Comparison of ENCODE assay signal across 1 cellular context in the genomic region with DNA sequence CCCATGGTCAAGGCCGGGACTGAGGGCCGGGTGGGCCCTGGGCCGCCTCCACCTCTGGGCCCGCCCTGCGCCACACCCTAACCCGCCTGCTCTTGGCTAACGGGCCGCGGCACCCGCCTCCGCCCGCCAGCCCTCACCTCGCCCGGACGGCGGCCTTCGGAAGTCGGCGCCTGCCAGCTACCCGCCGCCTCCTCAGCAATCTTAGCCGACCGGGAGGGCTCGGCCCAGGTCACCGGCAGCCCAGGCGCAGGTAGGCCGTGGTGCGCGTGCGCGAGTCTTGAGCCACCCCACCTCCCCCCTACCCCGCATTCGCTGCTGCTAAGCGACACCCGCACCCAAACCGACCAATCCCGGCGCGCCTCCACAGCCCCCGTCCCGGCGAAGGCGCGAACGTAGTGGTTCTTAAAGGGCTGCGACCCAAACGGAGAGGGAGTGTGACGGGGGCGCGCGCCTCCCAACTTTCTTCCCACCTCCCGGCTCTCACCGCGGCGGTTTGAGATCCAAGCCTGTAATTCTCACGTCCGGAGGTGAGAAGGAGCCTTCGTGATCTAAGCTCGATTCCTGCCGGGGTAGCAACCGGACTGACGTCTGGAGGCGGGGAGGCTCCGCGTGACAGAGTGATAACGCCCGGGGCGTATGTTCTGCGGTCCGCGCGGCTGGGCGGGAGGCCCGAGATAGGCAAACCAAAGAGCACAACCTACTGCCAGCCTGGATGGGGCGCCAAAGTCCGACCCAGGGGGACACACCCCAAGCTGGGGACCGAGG.
A peak's percentile ranks its signal among the peaks of the same experiment; 100 is the strongest.
TF ChIP-seq lines count a peak whose summit lies in the region.

A gene with protein sequence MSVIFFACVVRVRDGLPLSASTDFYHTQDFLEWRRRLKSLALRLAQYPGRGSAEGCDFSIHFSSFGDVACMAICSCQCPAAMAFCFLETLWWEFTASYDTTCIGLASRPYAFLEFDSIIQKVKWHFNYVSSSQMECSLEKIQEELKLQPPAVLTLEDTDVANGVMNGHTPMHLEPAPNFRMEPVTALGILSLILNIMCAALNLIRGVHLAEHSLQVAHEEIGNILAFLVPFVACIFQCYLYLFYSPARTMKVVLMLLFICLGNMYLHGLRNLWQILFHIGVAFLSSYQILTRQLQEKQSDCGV (minus strand): TSS at position 259 of the 765 bp plus-strand sequence. CDS start 12,921 bp downstream, outside the sequence.

TF ChIP-seq in HepG2, 621 proteins besides CTCF, POLR2A, EP300 and RAD21 (continued from another document and continues in another):
- TF ChIP-seq, protein P1, sequence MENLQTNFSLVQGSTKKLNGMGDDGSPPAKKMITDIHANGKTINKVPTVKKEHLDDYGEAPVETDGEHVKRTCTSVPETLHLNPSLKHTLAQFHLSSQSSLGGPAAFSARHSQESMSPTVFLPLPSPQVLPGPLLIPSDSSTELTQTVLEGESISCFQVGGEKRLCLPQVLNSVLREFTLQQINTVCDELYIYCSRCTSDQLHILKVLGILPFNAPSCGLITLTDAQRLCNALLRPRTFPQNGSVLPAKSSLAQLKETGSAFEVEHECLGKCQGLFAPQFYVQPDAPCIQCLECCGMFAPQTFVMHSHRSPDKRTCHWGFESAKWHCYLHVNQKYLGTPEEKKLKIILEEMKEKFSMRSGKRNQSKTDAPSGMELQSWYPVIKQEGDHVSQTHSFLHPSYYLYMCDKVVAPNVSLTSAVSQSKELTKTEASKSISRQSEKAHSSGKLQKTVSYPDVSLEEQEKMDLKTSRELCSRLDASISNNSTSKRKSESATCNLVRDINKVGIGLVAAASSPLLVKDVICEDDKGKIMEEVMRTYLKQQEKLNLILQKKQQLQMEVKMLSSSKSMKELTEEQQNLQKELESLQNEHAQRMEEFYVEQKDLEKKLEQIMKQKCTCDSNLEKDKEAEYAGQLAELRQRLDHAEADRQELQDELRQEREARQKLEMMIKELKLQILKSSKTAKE (CRISPR knock-in tag; IDR thresholded peaks at IDR 0.05; ENCODE audit: borderline replicate concordance), result no peak
- TF ChIP-seq, protein P2, sequence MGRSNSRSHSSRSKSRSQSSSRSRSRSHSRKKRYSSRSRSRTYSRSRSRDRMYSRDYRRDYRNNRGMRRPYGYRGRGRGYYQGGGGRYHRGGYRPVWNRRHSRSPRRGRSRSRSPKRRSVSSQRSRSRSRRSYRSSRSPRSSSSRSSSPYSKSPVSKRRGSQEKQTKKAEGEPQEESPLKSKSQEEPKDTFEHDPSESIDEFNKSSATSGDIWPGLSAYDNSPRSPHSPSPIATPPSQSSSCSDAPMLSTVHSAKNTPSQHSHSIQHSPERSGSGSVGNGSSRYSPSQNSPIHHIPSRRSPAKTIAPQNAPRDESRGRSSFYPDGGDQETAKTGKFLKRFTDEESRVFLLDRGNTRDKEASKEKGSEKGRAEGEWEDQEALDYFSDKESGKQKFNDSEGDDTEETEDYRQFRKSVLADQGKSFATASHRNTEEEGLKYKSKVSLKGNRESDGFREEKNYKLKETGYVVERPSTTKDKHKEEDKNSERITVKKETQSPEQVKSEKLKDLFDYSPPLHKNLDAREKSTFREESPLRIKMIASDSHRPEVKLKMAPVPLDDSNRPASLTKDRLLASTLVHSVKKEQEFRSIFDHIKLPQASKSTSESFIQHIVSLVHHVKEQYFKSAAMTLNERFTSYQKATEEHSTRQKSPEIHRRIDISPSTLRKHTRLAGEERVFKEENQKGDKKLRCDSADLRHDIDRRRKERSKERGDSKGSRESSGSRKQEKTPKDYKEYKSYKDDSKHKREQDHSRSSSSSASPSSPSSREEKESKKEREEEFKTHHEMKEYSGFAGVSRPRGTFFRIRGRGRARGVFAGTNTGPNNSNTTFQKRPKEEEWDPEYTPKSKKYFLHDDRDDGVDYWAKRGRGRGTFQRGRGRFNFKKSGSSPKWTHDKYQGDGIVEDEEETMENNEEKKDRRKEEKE (IDR thresholded peaks at IDR 0.05), result no peak
- no peak for TF ChIP-seq NFRKB (IDR thresholded peaks at IDR 0.05)
- TF ChIP-seq ZNF558 (CRISPR knock-in tag; IDR thresholded peaks at IDR 0.05; ENCODE audit: borderline replicate concordance), result no peak
- TF ChIP-seq, protein P3, sequence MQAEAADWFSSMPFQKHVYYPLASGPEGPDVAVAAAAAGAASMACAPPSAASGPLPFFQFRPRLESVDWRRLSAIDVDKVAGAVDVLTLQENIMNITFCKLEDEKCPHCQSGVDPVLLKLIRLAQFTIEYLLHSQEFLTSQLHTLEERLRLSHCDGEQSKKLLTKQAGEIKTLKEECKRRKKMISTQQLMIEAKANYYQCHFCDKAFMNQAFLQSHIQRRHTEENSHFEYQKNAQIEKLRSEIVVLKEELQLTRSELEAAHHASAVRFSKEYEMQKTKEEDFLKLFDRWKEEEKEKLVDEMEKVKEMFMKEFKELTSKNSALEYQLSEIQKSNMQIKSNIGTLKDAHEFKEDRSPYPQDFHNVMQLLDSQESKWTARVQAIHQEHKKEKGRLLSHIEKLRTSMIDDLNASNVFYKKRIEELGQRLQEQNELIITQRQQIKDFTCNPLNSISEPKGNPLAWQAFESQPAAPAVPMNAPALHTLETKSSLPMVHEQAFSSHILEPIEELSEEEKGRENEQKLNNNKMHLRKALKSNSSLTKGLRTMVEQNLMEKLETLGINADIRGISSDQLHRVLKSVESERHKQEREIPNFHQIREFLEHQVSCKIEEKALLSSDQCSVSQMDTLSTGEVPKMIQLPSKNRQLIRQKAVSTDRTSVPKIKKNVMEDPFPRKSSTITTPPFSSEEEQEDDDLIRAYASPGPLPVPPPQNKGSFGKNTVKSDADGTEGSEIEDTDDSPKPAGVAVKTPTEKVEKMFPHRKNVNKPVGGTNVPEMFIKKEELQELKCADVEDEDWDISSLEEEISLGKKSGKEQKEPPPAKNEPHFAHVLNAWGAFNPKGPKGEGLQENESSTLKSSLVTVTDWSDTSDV (CRISPR knock-in tag; IDR thresholded peaks at IDR 0.05), result no peak
- no peak; the same call in 1 of the 2 replicates for TF ChIP-seq KLF6 (CRISPR knock-in tag; IDR thresholded peaks at IDR 0.05)
- TF ChIP-seq ZNF260 (CRISPR knock-in tag; IDR thresholded peaks at IDR 0.05; ENCODE audit: borderline replicate concordance, low read depth), result no peak
- no peak for TF ChIP-seq FLYWCH1 (CRISPR knock-in tag; IDR thresholded peaks at IDR 0.05)
- peak; percentile 91 for TF ChIP-seq NRL (CRISPR knock-in tag; IDR thresholded peaks at IDR 0.05; ENCODE audit: borderline replicate concordance)
- TF ChIP-seq, protein P4, sequence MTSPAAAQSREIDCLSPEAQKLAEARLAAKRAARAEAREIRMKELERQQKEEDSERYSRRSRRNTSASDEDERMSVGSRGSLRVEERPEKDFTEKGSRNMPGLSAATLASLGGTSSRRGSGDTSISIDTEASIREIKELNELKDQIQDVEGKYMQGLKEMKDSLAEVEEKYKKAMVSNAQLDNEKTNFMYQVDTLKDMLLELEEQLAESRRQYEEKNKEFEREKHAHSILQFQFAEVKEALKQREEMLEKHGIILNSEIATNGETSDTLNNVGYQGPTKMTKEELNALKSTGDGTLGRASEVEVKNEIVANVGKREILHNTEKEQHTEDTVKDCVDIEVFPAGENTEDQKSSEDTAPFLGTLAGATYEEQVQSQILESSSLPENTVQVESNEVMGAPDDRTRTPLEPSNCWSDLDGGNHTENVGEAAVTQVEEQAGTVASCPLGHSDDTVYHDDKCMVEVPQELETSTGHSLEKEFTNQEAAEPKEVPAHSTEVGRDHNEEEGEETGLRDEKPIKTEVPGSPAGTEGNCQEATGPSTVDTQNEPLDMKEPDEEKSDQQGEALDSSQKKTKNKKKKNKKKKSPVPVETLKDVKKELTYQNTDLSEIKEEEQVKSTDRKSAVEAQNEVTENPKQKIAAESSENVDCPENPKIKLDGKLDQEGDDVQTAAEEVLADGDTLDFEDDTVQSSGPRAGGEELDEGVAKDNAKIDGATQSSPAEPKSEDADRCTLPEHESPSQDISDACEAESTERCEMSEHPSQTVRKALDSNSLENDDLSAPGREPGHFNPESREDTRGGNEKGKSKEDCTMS (CRISPR knock-in tag; conservative IDR thresholded peaks at IDR 0.05), result no peak
- no peak for TF ChIP-seq FOXP1 (IDR thresholded peaks at IDR 0.05)
- no peak for TF ChIP-seq FOXP1 (CRISPR knock-in tag; IDR thresholded peaks at IDR 0.05)
- TF ChIP-seq AKAP8 (CRISPR knock-in tag; IDR thresholded peaks at IDR 0.05), result peak; percentile 81; the same call in 1 of the 2 replicates
- peak; percentile 49; the same call in 1 of the 2 replicates for TF ChIP-seq ARNT2 (CRISPR knock-in tag; IDR thresholded peaks at IDR 0.05; ENCODE audit: low read depth)
- TF ChIP-seq IKZF1 (IDR thresholded peaks at IDR 0.05), result no peak
- no peak for TF ChIP-seq ZNF660 (CRISPR knock-in tag; IDR thresholded peaks at IDR 0.05; ENCODE audit: borderline replicate concordance, low read depth)
- TF ChIP-seq ZNF382 (CRISPR knock-in tag; IDR thresholded peaks at IDR 0.05; ENCODE audit: borderline replicate concordance), result no peak
- TF ChIP-seq, protein P5, sequence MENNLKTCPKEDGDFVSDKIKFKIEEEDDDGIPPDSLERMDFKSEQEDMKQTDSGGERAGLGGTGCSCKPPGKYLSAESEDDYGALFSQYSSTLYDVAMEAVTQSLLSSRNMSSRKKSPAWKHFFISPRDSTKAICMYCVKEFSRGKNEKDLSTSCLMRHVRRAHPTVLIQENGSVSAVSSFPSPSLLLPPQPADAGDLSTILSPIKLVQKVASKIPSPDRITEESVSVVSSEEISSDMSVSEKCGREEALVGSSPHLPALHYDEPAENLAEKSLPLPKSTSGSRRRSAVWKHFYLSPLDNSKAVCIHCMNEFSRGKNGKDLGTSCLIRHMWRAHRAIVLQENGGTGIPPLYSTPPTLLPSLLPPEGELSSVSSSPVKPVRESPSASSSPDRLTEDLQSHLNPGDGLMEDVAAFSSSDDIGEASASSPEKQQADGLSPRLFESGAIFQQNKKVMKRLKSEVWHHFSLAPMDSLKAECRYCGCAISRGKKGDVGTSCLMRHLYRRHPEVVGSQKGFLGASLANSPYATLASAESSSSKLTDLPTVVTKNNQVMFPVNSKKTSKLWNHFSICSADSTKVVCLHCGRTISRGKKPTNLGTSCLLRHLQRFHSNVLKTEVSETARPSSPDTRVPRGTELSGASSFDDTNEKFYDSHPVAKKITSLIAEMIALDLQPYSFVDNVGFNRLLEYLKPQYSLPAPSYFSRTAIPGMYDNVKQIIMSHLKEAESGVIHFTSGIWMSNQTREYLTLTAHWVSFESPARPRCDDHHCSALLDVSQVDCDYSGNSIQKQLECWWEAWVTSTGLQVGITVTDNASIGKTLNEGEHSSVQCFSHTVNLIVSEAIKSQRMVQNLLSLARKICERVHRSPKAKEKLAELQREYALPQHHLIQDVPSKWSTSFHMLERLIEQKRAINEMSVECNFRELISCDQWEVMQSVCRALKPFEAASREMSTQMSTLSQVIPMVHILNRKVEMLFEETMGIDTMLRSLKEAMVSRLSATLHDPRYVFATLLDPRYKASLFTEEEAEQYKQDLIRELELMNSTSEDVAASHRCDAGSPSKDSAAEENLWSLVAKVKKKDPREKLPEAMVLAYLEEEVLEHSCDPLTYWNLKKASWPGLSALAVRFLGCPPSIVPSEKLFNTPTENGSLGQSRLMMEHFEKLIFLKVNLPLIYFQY (CRISPR knock-in tag; IDR thresholded peaks at IDR 0.05; ENCODE audit: borderline replicate concordance), result peak; percentile 74; the same call in 1 of the 2 replicates
- TF ChIP-seq ZKSCAN1 (IDR thresholded peaks at IDR 0.05; ENCODE audit: low read length), result no peak
- TF ChIP-seq RBM22 (optimal IDR thresholded peaks at IDR 0.05; ENCODE audit: low read length), result no peak
- TF ChIP-seq PHF8 (CRISPR knock-in tag; IDR thresholded peaks at IDR 0.05), result peak; percentile 94
- TF ChIP-seq, protein P6, sequence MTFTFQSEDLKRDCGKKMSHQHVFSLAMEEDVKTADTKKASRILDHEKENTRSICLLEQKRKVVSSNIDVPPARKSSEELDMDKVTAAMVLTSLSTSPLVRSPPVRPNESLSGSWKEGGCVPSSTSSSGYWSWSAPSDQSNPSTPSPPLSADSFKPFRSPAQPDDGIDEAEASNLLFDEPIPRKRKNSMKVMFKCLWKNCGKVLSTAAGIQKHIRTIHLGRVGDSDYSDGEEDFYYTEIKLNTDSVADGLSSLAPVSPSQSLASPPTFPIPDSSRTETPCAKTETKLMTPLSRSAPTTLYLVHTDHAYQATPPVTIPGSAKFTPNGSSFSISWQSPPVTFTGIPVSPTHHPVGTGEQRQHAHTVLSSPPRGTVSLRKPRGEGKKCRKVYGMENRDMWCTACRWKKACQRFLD (CRISPR knock-in tag; IDR thresholded peaks at IDR 0.05; ENCODE audit: borderline replicate concordance), result no peak
- TF ChIP-seq SETDB1 (CRISPR knock-in tag; IDR thresholded peaks at IDR 0.05; ENCODE audit: borderline replicate concordance), result no peak
- TF ChIP-seq, protein P7, sequence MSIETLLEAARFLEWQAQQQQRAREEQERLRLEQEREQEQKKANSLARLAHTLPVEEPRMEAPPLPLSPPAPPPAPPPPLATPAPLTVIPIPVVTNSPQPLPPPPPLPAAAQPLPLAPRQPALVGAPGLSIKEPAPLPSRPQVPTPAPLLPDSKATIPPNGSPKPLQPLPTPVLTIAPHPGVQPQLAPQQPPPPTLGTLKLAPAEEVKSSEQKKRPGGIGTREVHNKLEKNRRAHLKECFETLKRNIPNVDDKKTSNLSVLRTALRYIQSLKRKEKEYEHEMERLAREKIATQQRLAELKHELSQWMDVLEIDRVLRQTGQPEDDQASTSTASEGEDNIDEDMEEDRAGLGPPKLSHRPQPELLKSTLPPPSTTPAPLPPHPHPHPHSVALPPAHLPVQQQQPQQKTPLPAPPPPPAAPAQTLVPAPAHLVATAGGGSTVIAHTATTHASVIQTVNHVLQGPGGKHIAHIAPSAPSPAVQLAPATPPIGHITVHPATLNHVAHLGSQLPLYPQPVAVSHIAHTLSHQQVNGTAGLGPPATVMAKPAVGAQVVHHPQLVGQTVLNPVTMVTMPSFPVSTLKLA (IDR thresholded peaks at IDR 0.05), result no peak
- TF ChIP-seq HCFC1 (IDR thresholded peaks at IDR 0.05; ENCODE audit: low read depth, low read length), result 0 out of 2 replicates have a peak, but pooled peaks have one; percentile 6
- TF ChIP-seq GTF2F1 (IDR thresholded peaks at IDR 0.05; ENCODE audit: low read length), result no peak
- TF ChIP-seq, protein P8, sequence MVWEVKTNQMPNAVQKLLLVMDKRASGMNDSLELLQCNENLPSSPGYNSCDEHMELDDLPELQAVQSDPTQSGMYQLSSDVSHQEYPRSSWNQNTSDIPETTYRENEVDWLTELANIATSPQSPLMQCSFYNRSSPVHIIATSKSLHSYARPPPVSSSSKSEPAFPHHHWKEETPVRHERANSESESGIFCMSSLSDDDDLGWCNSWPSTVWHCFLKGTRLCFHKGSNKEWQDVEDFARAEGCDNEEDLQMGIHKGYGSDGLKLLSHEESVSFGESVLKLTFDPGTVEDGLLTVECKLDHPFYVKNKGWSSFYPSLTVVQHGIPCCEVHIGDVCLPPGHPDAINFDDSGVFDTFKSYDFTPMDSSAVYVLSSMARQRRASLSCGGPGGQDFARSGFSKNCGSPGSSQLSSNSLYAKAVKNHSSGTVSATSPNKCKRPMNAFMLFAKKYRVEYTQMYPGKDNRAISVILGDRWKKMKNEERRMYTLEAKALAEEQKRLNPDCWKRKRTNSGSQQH (CRISPR knock-in tag; IDR thresholded peaks at IDR 0.05; ENCODE audit: low read depth), result no peak
- TF ChIP-seq, protein P9, sequence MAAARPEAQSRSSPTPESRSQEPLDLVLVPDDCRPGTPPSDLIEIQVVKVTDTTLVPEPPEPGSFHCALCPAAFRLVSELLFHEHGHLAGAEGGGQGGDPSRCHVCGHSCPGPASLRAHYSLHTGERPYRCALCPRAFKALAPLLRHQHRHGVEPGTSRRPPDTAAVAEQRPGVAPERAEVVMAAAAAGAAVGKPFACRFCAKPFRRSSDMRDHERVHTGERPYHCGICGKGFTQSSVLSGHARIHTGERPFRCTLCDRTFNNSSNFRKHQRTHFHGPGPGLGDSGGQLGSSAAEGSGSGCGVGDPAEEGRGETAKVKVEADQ (CRISPR knock-in tag; IDR thresholded peaks at IDR 0.05; ENCODE audit: borderline replicate concordance), result peak; percentile 79; the same call in 1 of the 2 replicates
- no peak for TF ChIP-seq ZSCAN21 (CRISPR knock-in tag; IDR thresholded peaks at IDR 0.05; ENCODE audit: borderline replicate concordance)
- TF ChIP-seq CHD2 (IDR thresholded peaks at IDR 0.05; ENCODE audit: low read depth, low read length), result 0 out of 2 replicates have a peak, but pooled peaks have one; percentile 29
- peak; percentile 56; the same call in 1 of the 2 replicates for TF ChIP-seq ZNF816 (CRISPR knock-in tag; IDR thresholded peaks at IDR 0.05; ENCODE audit: borderline replicate concordance)
- TF ChIP-seq CCAR2 (optimal IDR thresholded peaks at IDR 0.05; ENCODE audit: low read depth, low read length), result no peak
